22 cellular contexts compared by ENCODE assay signal in the genomic region with DNA sequence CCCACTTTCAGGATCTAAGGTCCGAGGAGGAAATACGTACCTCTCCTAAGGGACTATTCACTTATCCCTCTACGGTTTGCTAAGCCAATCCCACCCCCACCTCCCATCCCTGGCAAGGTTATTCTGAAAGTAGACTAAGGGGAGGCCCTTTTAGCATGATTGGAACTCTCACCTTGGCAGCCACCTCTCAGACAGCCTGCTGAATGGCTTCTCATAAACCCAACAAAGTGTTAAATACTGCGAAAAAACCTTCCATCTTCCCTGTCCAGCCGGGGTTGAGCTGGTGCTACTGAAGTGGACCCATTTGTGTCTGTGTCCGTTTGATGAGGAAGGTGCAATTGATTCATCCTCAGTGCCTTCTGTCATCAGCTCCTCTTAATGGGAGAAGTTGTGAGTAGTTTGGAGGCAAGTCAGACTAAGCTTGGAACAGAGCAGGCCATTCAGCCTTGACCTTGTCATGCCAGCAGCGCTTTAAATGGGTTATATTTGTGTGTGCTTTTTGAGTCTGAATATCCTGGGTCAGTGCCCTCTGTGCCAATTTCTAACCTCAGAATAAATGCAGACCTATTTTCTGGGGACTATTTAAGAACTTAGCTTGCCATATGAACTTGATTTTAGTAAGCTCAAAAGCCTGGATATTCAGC.
"Had no signal": no experiment of that assay in that cellular context is flagged by ENCODE, and none has a peak within 500 bp of the region (broad histone marks: within the 10 kb centered on the region; RNA-seq: fewer than 3 reads in every experiment).

No MANE protein-coding gene starts in this region.

- H3K36me3 ChIP-seq: colonic mucosa, esophagus muscularis mucosa, gastroesophageal sphincter, heart left ventricle, lower lobe of right lung, prostate gland, spleen, tibial artery had no signal

- H3K27ac ChIP-seq: colonic mucosa, epithelial cell of prostate, esophagus muscularis mucosa, foreskin keratinocyte, gastroesophageal sphincter, heart left ventricle, lower lobe of right lung, prostate gland, skin epidermis, spleen, testis, tibial artery had no signal

- H3K9me3 ChIP-seq: colonic mucosa, esophagus muscularis mucosa, gastroesophageal sphincter, lower lobe of right lung, prostate gland, testis, tibial artery had no signal

- ATAC-seq: foreskin keratinocyte; gastroesophageal sphincter; lower lobe of right lung; natural killer cell; stimulated activated memory B cell treated with anti-CD40 and anti-IgM and Interleukin-4, amounts not matched to agents 10 μg/mL and 1 μg/mL and 100 μg/mL, for 72 hours; stimulated activated naive CD8-positive, alpha-beta T cell treated with anti-CD3 and anti-CD28 coated beads, Interleukin-15, Interleukin-2, amounts not matched to agents 100 U/mL and 50 U/mL, for 24 hours had no signal

- FAIRE-seq: islet of Langerhans had no signal

- DNase-seq: colonic mucosa; effector CD8-positive, alpha-beta T cell; endodermal cell; foreskin keratinocyte; heart left ventricle; hippocampal formation; lower lobe of right lung; natural killer cell; nucleus accumbens; spleen; stimulated activated CD4-positive, alpha-beta T cell treated with anti-CD3 and anti-CD28 coated beads, Interleukin-4, amount 100 ng/mL, for 4 hours; stimulated activated naive CD8-positive, alpha-beta T cell treated with anti-CD3 and anti-CD28 coated beads, Interleukin-15, Interleukin-2, amounts not matched to agents 100 U/mL and 50 U/mL, for 24 hours; substantia nigra; testis; tibial artery had no signal

- H3K4me3 ChIP-seq: colonic mucosa, esophagus muscularis mucosa, gastroesophageal sphincter, heart left ventricle, lower lobe of right lung, prostate gland, skin epidermis, spleen, testis, tibial artery had no signal

- H3K4me1 ChIP-seq: colonic mucosa, esophagus muscularis mucosa, foreskin keratinocyte, gastroesophageal sphincter, heart left ventricle, lower lobe of right lung, prostate gland, spleen, testis had no signal

- H3K27me3 ChIP-seq: colonic mucosa, esophagus muscularis mucosa, foreskin keratinocyte, gastroesophageal sphincter, heart left ventricle, spleen, testis, tibial artery had no signal
